13 cellular contexts compared by ENCODE assay signal in genomic region chr17:50768348-50768761, GRCh38. TPM values are rescaled to one million over a fixed set of nuclear protein-coding genes. Genes with fewer than 3 reads are reported as not detected.
DNase-seq lines count a peak whose midpoint lies in the region; ATAC-seq, FAIRE-seq and TF ChIP-seq lines count a peak whose summit lies in the region.
"Had no signal": no experiment of that assay in that cellular context is flagged by ENCODE, and none has a peak within 500 bp of the region (broad histone marks: within the 10 kb centered on the region; RNA-seq: fewer than 3 reads in every experiment).

No MANE protein-coding gene starts in this region.

- H3K27ac ChIP-seq in A549 (peak overlapping the region; percentile 28 to 59; a peak in 5 of 6 replicates), right lobe of liver (peak overlapping the region in 1 of 3 donors; percentile 99), A673 (ENCODE audit: low read depth, low read length, poor library complexity, severe bottlenecking) (no peak overlapping the region)
- H3K27ac ChIP-seq: parathyroid adenoma had no signal

- H3K4me3 ChIP-seq in A549 = no peak overlapping the region
- no peak overlapping the region for H3K4me3 ChIP-seq in right lobe of liver
- no peak overlapping the region for H3K4me3 ChIP-seq in A673 (ENCODE audit: low read depth, low read length, poor library complexity, severe bottlenecking)

- POLR2A ChIA-PET in A549 (lab: Yijun Ruan, JAX) = interaction anchor here (0.6 kb wide), 1 partner anchor 10 kb away, joined by 3 read pairs; no protein-coding TSS in a partner anchor
- POLR2A ChIA-PET in A673 (lab: Charles Lee; ENCODE audit: low non-redundant PET) = interaction anchor here (0.5 kb wide), 1 partner anchor 48 kb away, joined by 4 read pairs; no protein-coding TSS in a partner anchor

- H3K27me3 ChIP-seq in right lobe of liver (no peaks in the 10 kb centered on the region), A673 (replicated peaks; ENCODE audit: insufficient read depth, low read depth, low read length, poor library complexity) (no peaks in the 10 kb centered on the region)

- H3K4me2 ChIP-seq in A549 = peak overlapping the region; percentile 42

- WGBS in A549 (ENCODE audit: missing lambda C conversion rate) = 35% methylated on average over 7 of the region's 7 CpGs
- WGBS in right lobe of liver (ENCODE audit: insufficient coverage, low coverage, low lambda C conversion rate, missing lambda C conversion rate) = 29% methylated on average over 7 of the region's 7 CpGs

- DNase-seq in A549 (ENCODE audit: low read depth in 1 of 2, low spot score in 1 of 2) (peak; percentile 38 to 86), HuH-7.5 (ENCODE audit: low spot score) (peak; percentile 63), SW480 (ENCODE audit: low spot score) (peak; percentile 97), right lobe of liver (peak; percentile 71 to 89 (median 88)), NCI-H2171 (lab: John Stamatoyannopoulos, UW) (no peak), A673 (ENCODE audit: low spot score) (no peak)
- no peak for DNase-seq in effector CD4-positive, alpha-beta T cell
- DNase-seq: NCI-H524 had no signal

- no peaks in the 10 kb centered on the region for H3K36me3 ChIP-seq in right lobe of liver
- H3K36me3 ChIP-seq in A673 (ENCODE audit: insufficient read depth, low read length, poor library complexity, severe bottlenecking) = no peaks in the 10 kb centered on the region

- no peak for TF ChIP-seq RAD21 in A549 (conservative IDR thresholded peaks at IDR 0.05 in 1 of 2, IDR thresholded peaks at IDR 0.05 in 1 of 2)

- BruUV-seq in A673 (replicated peaks; lab: Mats Ljungman, UMichigan) = no TSS peak

- TF ChIP-seq CTCF in A549 (IDR thresholded peaks at IDR 0.05) (no peak), right lobe of liver (IDR thresholded peaks at IDR 0.05) (no peak), A673 (conservative IDR thresholded peaks at IDR 0.05; ENCODE audit: low read depth, low read length) (no peak)

- CTCF ChIA-PET in A549 (lab: Yijun Ruan, JAX) = interaction anchor here (0.7 to 11.3 kb wide), 7 partner anchors 16 to 238 kb away, joined by 3 to 103 read pairs (median 3); no protein-coding TSS in a partner anchor
- CTCF ChIA-PET in A673 (lab: Charles Lee) = interaction anchor here (0.6 kb wide), 1 partner anchor 97 kb away, joined by 4 read pairs; no protein-coding TSS in a partner anchor

- intact Hi-C loops in right lobe of liver (cut with DNase I) = no loop called here
- intact Hi-C loops in A673 (cut with micrococcal nuclease; ENCODE audit: unreplicated experiment) = no loop called here

- peak; percentile 51 to 70; a peak in 4 of 6 replicates for ATAC-seq in A549
- ATAC-seq in right lobe of liver = peak; percentile 54 to 57 (median 55)
- ATAC-seq in HG02981 (IDR thresholded peaks at IDR 0.05; ENCODE audit: unreplicated experiment) = no peak
- ATAC-seq: activated CD4-positive, CD25-positive, alpha-beta regulatory T cell treated with anti-CD3 and anti-CD28 coated beads, Interleukin-2, amount 50 U/mL, for 24 hours had no signal

- H3K9me3 ChIP-seq in A549 (no peaks in the 10 kb centered on the region), right lobe of liver (no peaks in the 10 kb centered on the region), A673 (ENCODE audit: low read depth, low read length, poor library complexity, severe bottlenecking) (no peaks in the 10 kb centered on the region)

- peaks cover 28% of the 10 kb centered on the region for H3K4me1 ChIP-seq in A549
- H3K4me1 ChIP-seq in right lobe of liver = peaks cover 0 to 51% (median 22%) of the 10 kb centered on the region in 4 donors
- peaks cover 25% of the 10 kb centered on the region for H3K4me1 ChIP-seq in A673 (ENCODE audit: insufficient read depth, low read length, poor library complexity, severe bottlenecking)

- FAIRE-seq in A549 (lab: Jason Lieb, UNC) = no peak
- FAIRE-seq: GM18507 had no signal

- TF ChIP-seq POLR2A in A549 (IDR thresholded peaks at IDR 0.05; ENCODE audit: low read length) (no peak), right lobe of liver (IDR thresholded peaks at IDR 0.05) (no peak)

- no peak for TF ChIP-seq EP300 in A549 (IDR thresholded peaks at IDR 0.05)

TF ChIP-seq in A549, 52 proteins besides CTCF, POLR2A, EP300 and RAD21:
- TF ChIP-seq NPAS2 (CRISPR knock-in tag; IDR thresholded peaks at IDR 0.05; ENCODE audit: borderline replicate concordance) (0 out of 2 replicates have a peak, but pooled peaks have one; percentile 54), FOSB (CRISPR knock-in tag; IDR thresholded peaks at IDR 0.05) (no peak), EHF (CRISPR knock-in tag; IDR thresholded peaks at IDR 0.05) (0 out of 2 replicates have a peak, but pooled peaks have one; percentile 53), USF2 (IDR thresholded peaks at IDR 0.05) (peak; percentile 85), ZNF302 (CRISPR knock-in tag; IDR thresholded peaks at IDR 0.05) (0 out of 2 replicates have a peak, but pooled peaks have one; percentile 6)
TF ChIP-seq in A549: peak in this region for 4.

RNA-seq across cellular contexts. Expression of gene ANKRD40CL, which starts 1.0 kb away (rescaled TPM):
- polyA plus RNA-seq in A549 (2011; rRNA removed) (0.18 and 0.22 TPM in 2 replicates), A549 (2017; fragmentation: RNase III; extraction: RNeasy Plus Mini Kit Qiagen cat#74134 plus additional on column Dnase treatment) (0.13 TPM in 1 of 3 replicates, not detected in the others)
- not detected in 2 replicates for polyA plus RNA-seq in A549 (2012; cell fraction: cytosol; rRNA removed)
- polyA plus RNA-seq in A549 (2012; cell fraction: nucleus; rRNA removed) = not detected in 2 replicates
- polyA minus RNA-seq in A549 (2011; rRNA and poly(A)+ RNA removed) = 0.25 and 0.39 TPM in 2 replicates
- total RNA-seq in right lobe of liver (under 1 TPM in 1 of 6 experiments, not detected in 5; 0.29 TPM), A673 (2021) (not detected in 2 replicates)
- total RNA-seq: lung microvascular endothelial cell had no signal

RNA-seq across cellular contexts. Expression of gene LUC7L3, which starts 49.0 kb away (rescaled TPM):
- 117 and 209 TPM in 2 replicates for polyA plus RNA-seq in A549 (2011; rRNA removed)
- 49.5 and 58.7 TPM in 2 replicates for polyA plus RNA-seq in A549 (2012; cell fraction: cytosol; rRNA removed)
- 125 and 135 TPM in 2 replicates for polyA plus RNA-seq in A549 (2012; cell fraction: nucleus; rRNA removed)
- 165 to 211 TPM (median 207 TPM) in 3 replicates for polyA plus RNA-seq in A549 (2017; fragmentation: RNase III; extraction: RNeasy Plus Mini Kit Qiagen cat#74134 plus additional on column Dnase treatment)
- polyA minus RNA-seq in A549 (2011; rRNA and poly(A)+ RNA removed) = 15.6 and 16.2 TPM in 2 replicates
- 10 to 100 TPM; 15.4 to 50.5 (median 31.0) TPM for total RNA-seq in right lobe of liver
- total RNA-seq in A673 (2021) = 185 and 194 TPM in 2 replicates

Comparison
In these comparisons a context has a peak if more than half of its experiments do, and no peak if none do; other contexts are left out.
1. DNase-seq: peak in A549 (2 of 2), HuH-7.5 (single experiment), SW480 (single experiment) and right lobe of liver (3 of 3); none in NCI-H2171 (single experiment), A673 (single experiment) and effector CD4-positive, alpha-beta T cell (single experiment).